Comparison of ENCODE assay signal across 8 cellular contexts in genomic region chr10:8054498-8055407, GRCh38. TPM values are rescaled to one million over a fixed set of nuclear protein-coding genes. Genes with fewer than 3 reads are reported as not detected.
DNase-seq lines count a peak whose midpoint lies in the region; ATAC-seq and TF ChIP-seq lines count a peak whose summit lies in the region.

Gene GATA3 (plus strand): TSS chr10:8054688. CDS start chr10:8055656, 968 bp downstream.

- no peak within 1 kb of the TSS for H2BK15ac ChIP-seq in mesendoderm (replicated peaks; ENCODE audit: low read depth)

- H2AK5ac ChIP-seq in mesendoderm (ENCODE audit: low read length), result no peak within 1 kb of the TSS

- H4K5ac ChIP-seq in mesendoderm (ENCODE audit: low read length), result no peak within 1 kb of the TSS

- DNase-seq in SIG-M5 treated with dmso at 0.1 percent for 504 hours (lab: John Stamatoyannopoulos, UW; ENCODE audit: unreplicated experiment) (peak; percentile 69), SIG-M5 (lab: John Stamatoyannopoulos, UW) (no peak), colonic mucosa (peak; percentile 58), mesendoderm (peak; percentile 97), NAMALWA (ENCODE audit: low spot score) (no peak)
- DNase-seq in activated CD4-positive, CD25-positive, alpha-beta regulatory T cell treated with anti-CD3 and anti-CD28 coated beads, Interleukin-2, amount 50 U/mL, for 16 hours (ENCODE audit: low read depth, low spot score), result peak; percentile 71
- DNase-seq in stimulated activated naive B cell treated with anti-CD40 and anti-IgM and Interleukin-4, amounts not matched to agents 10 μg/mL and 1 μg/mL and 100 μg/mL, for 72 hours, result no peak

- H2BK5ac ChIP-seq in mesendoderm (ENCODE audit: low read length), result peak within 1 kb of the TSS; percentile 29

- H3K36me3 ChIP-seq in colonic mucosa (no peaks in the 10 kb centered on the region), mesendoderm (ENCODE audit: control insufficient read depth, insufficient read depth, low read length) (peaks cover 3% of the 10 kb centered on the region)

- H3K9me3 Mint-ChIP-seq in stimulated activated naive B cell treated with anti-CD40 and anti-IgM and Interleukin-4, amounts not matched to agents 10 μg/mL and 1 μg/mL and 100 μg/mL, for 72 hours, result no peaks in the 10 kb centered on the region

- H3K4me2 ChIP-seq in mesendoderm (ENCODE audit: low read length), result peak within 1 kb of the TSS; percentile 63

- peak within 1 kb of the TSS; percentile 98 for H3K18ac ChIP-seq in mesendoderm (ENCODE audit: low read length)

- peak within 1 kb of the TSS; percentile 82 to 89 for H3K4me3 Mint-ChIP-seq in stimulated activated naive B cell treated with anti-CD40 and anti-IgM and Interleukin-4, amounts not matched to agents 10 μg/mL and 1 μg/mL and 100 μg/mL, for 72 hours

- no peak within 1 kb of the TSS for H3K27ac ChIP-seq in colonic mucosa
- peak within 1 kb of the TSS; percentile 66 for H3K27ac ChIP-seq in mesendoderm (ENCODE audit: low read depth, low read length)

- H3K4me1 ChIP-seq in colonic mucosa (peaks cover 20% of the 10 kb centered on the region), mesendoderm (ENCODE audit: control insufficient read depth, low read depth, low read length) (peaks cover 17% of the 10 kb centered on the region)

- H3K27ac Mint-ChIP-seq in stimulated activated naive B cell treated with anti-CD40 and anti-IgM and Interleukin-4, amounts not matched to agents 10 μg/mL and 1 μg/mL and 100 μg/mL, for 72 hours, result peak within 1 kb of the TSS; percentile 91

- H3K4me3 ChIP-seq in colonic mucosa (peak within 1 kb of the TSS; percentile 46), mesendoderm (ENCODE audit: low read length) (peak within 1 kb of the TSS; percentile 34)

- H3K9me3 ChIP-seq in colonic mucosa, result no peaks in the 10 kb centered on the region

- H3K27me3 ChIP-seq in colonic mucosa (peaks cover 80% of the 10 kb centered on the region), mesendoderm (ENCODE audit: insufficient read depth, low read length, poor library complexity) (no peaks in the 10 kb centered on the region)

- TF ChIP-seq CTCF in colonic mucosa (IDR thresholded peaks at IDR 0.05), result no peak

- H2BK120ac ChIP-seq in mesendoderm (ENCODE audit: low read depth, low read length), result peak within 1 kb of the TSS; percentile 93

- peaks cover 44% of the 10 kb centered on the region for H3K79me2 ChIP-seq in mesendoderm (ENCODE audit: control insufficient read depth, insufficient read depth, low read length)

- H3K9ac ChIP-seq in colonic mucosa (ENCODE audit: low read depth in 2 of 2, low read length in 2 of 2) (peak within 1 kb of the TSS; percentile 19 to 43), mesendoderm (ENCODE audit: low read length) (peak within 1 kb of the TSS; percentile 85)

- WGBS in mesendoderm (ENCODE audit: extremely low coverage, insufficient coverage, low lambda C conversion rate), result no CpG with 5 or more reads among the region's 65 CpGs

- peak within 1 kb of the TSS; percentile 60 for H3K23ac ChIP-seq in mesendoderm (ENCODE audit: low read length)

- peaks cover 58 to 94% of the 10 kb centered on the region in 2 donors for H3K27me3 Mint-ChIP-seq in stimulated activated naive B cell treated with anti-CD40 and anti-IgM and Interleukin-4, amounts not matched to agents 10 μg/mL and 1 μg/mL and 100 μg/mL, for 72 hours

- peak; percentile 40 for ATAC-seq in HG03280 (IDR thresholded peaks at IDR 0.05; ENCODE audit: unreplicated experiment)
- ATAC-seq in stimulated activated naive B cell treated with anti-CD40 and anti-IgM and Interleukin-4, amounts not matched to agents 10 μg/mL and 1 μg/mL and 100 μg/mL, for 72 hours (replicated peaks), result peak in 1 of 2 donors; percentile 37

- peaks cover 38 to 75% of the 10 kb centered on the region in 2 donors for H3K4me1 Mint-ChIP-seq in stimulated activated naive B cell treated with anti-CD40 and anti-IgM and Interleukin-4, amounts not matched to agents 10 μg/mL and 1 μg/mL and 100 μg/mL, for 72 hours

- H3K36me3 Mint-ChIP-seq in stimulated activated naive B cell treated with anti-CD40 and anti-IgM and Interleukin-4, amounts not matched to agents 10 μg/mL and 1 μg/mL and 100 μg/mL, for 72 hours, result peaks cover 3 to 4% of the 10 kb centered on the region in 2 donors

- H3K4ac ChIP-seq in mesendoderm (ENCODE audit: low read depth, low read length), result peak within 1 kb of the TSS; percentile 84

- H3K56ac ChIP-seq in mesendoderm (ENCODE audit: low read length), result peak within 1 kb of the TSS; percentile 90

- H3K79me1 ChIP-seq in mesendoderm (ENCODE audit: low read length), result peaks cover 5% of the 10 kb centered on the region

- no peak within 1 kb of the TSS for H4K8ac ChIP-seq in mesendoderm (ENCODE audit: low read depth, low read length)

- intact Hi-C loops in colonic mucosa (cut with DNase I), result no loop called here

RNA-seq across cellular contexts. Expression of gene GATA3, which starts in this region (rescaled TPM):
- under 1 TPM; 0.48 to 0.54 TPM for total RNA-seq in colonic mucosa
- polyA plus RNA-seq in mesendoderm (2013, experiment 1 of 2), result 7.2 TPM
- 6.2 TPM for polyA plus RNA-seq in mesendoderm (2013, experiment 2 of 2)

Comparison
In these comparisons a context has a peak if more than half of its experiments do, and no peak if none do; other contexts are left out.
1. DNase-seq: peak in SIG-M5 treated with dmso at 0.1 percent for 504 hours (single experiment), activated CD4-positive, CD25-positive, alpha-beta regulatory T cell treated with anti-CD3 and anti-CD28 coated beads, Interleukin-2, amount 50 U/mL, for 16 hours (single experiment) and mesendoderm (single experiment); none in SIG-M5 (single experiment), stimulated activated naive B cell treated with anti-CD40 and anti-IgM and Interleukin-4, amounts not matched to agents 10 μg/mL and 1 μg/mL and 100 μg/mL, for 72 hours (single experiment) and NAMALWA (single experiment).
2. Peak in DNase-seq, H3K4me3 ChIP-seq and H3K9ac ChIP-seq in colonic mucosa; RNA of the gene not detected or under 1 TPM.